12 cellular contexts compared by ENCODE assay signal in the genomic region with DNA sequence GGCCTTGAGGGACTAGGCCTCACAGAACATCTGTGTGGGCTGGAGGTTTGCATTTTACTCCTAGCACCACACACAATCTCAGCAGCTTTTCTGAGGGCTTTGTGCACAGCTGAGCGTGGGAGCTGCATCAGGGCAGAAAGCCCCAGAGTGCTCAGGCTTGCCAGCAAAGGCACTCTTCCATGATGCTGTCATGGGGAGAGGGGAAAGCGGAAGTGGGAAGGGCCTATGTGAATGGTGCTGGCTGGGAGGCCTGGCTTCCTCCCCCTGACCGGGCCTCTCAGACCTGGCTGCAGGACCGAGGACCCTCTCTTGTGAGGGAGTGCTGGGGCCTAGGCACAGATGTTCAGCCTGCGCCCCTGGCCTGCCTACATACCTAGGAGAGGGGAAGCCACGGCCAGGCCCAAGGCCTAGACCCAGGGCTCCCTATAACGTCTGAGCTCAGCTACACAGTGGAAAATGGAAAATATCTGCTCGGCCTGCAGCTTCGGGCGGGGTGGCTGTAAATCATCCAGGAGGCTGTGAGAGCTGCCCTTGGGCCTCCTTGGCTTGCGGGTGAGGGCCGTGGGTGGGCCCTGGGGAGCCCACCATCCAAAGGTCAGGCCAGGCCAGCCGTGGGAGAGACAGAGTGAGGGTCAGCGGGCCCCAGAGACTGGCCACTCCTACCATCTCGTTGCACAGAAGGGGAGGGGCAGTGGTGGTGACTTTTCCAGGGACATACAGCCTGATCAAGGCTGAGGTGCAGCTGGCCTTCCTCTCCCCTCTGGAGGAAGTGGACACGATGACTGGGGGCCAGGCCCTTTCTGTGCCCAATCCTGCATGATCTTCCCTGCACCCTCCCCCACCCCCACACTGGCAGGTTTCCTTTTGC. TPM values are rescaled to one million over a fixed set of nuclear protein-coding genes. Genes with fewer than 3 reads are reported as not detected.
A peak's percentile ranks its signal among the peaks of the same experiment; 100 is the strongest.
DNase-seq lines count a peak whose midpoint lies in the region; FAIRE-seq and TF ChIP-seq lines count a peak whose summit lies in the region.
"Had no signal": no experiment of that assay in that cellular context is flagged by ENCODE, and none has a peak within 500 bp of the region (broad histone marks: within the 10 kb centered on the region; RNA-seq: fewer than 3 reads in every experiment).

No MANE protein-coding gene starts in this region.

- H3K27ac Mint-ChIP-seq in CD14-positive monocyte (no peak overlapping the region), brain (peak overlapping the region; percentile 94 to 99 (median 95))
- no peak overlapping the region for H3K27ac Mint-ChIP-seq in T-helper 2 cell treated with Interferon-gamma antibody and Interleukin-4, amounts not matched to agents 5 μg/mL and 100 μg/mL, for 36 hours

- H3K9ac ChIP-seq in iPS-20b (ENCODE audit: low read depth, low read length): no peak overlapping the region; the same call in 1 of the 2 replicates
- no peak overlapping the region for H3K9ac ChIP-seq in rectal smooth muscle tissue (ENCODE audit: low read length)

- TF ChIP-seq CTCF in CD14-positive monocyte (IDR thresholded peaks at IDR 0.05) (no peak), brain (conservative IDR thresholded peaks at IDR 0.05) (no peak)

- H3K36me3 ChIP-seq in iPS-20b (ENCODE audit: insufficient read depth, low read depth, low read length) (no peaks in the 10 kb centered on the region), rectal smooth muscle tissue (ENCODE audit: control insufficient read depth, insufficient read depth, low read length) (no peaks in the 10 kb centered on the region)

- H3K4me1 ChIP-seq in iPS-20b (ENCODE audit: insufficient read depth, low read length): peaks cover 41% of the 10 kb centered on the region
- H3K4me1 ChIP-seq in rectal smooth muscle tissue (ENCODE audit: control insufficient read depth, insufficient read depth, low read length): peaks cover 18% of the 10 kb centered on the region

- H3K36me3 Mint-ChIP-seq in CD14-positive monocyte (no peaks in the 10 kb centered on the region), brain (peaks cover 24% of the 10 kb centered on the region)
- H3K36me3 Mint-ChIP-seq in T-helper 2 cell treated with Interferon-gamma antibody and Interleukin-4, amounts not matched to agents 5 μg/mL and 100 μg/mL, for 36 hours (ENCODE audit: low read depth): no peaks in the 10 kb centered on the region
- H3K36me3 Mint-ChIP-seq: CD4-positive, alpha-beta memory T cell had no signal

- no peaks in the 10 kb centered on the region for H3K9me3 ChIP-seq in iPS-20b (ENCODE audit: insufficient read depth, low read depth, low read length)

- H3K27me3 ChIP-seq in iPS-20b (ENCODE audit: insufficient read depth, low read length) (no peaks in the 10 kb centered on the region), rectal smooth muscle tissue (ENCODE audit: control insufficient read depth, insufficient read depth, low read length) (no peaks in the 10 kb centered on the region)

- H3K27me3 Mint-ChIP-seq in CD14-positive monocyte (ENCODE audit: low read depth in 3 of 3): peaks cover 0 to 16% (median 7%) of the 10 kb centered on the region in 3 donors
- H3K27me3 Mint-ChIP-seq in brain: peaks cover 2% of the 10 kb centered on the region
- peaks cover 16% of the 10 kb centered on the region for H3K27me3 Mint-ChIP-seq in T-helper 2 cell treated with Interferon-gamma antibody and Interleukin-4, amounts not matched to agents 5 μg/mL and 100 μg/mL, for 36 hours (ENCODE audit: low read depth)

- H3K27ac ChIP-seq in iPS-20b (ENCODE audit: low read length): peak overlapping the region; percentile 43
- peak overlapping the region; percentile 66 for H3K27ac ChIP-seq in rectal smooth muscle tissue (ENCODE audit: low read depth, low read length)
- H3K27ac ChIP-seq: HL-60 had no signal

- H3K4me1 Mint-ChIP-seq in CD14-positive monocyte (no peaks in the 10 kb centered on the region), brain (peaks cover 69% of the 10 kb centered on the region)
- no peaks in the 10 kb centered on the region for H3K4me1 Mint-ChIP-seq in T-helper 2 cell treated with Interferon-gamma antibody and Interleukin-4, amounts not matched to agents 5 μg/mL and 100 μg/mL, for 36 hours (ENCODE audit: low read depth)
- H3K4me1 Mint-ChIP-seq: CD4-positive, alpha-beta memory T cell had no signal

- no peak for FAIRE-seq in H54 (lab: Jason Lieb, UNC)

- TF ChIP-seq POLR2A in H54 (IDR thresholded peaks at IDR 0.05; ENCODE audit: low read depth, low read length): no peak

- intact Hi-C loops in CD14-positive monocyte (cut with micrococcal nuclease): no loop called here

- H3K4me3 Mint-ChIP-seq in CD14-positive monocyte (no peak overlapping the region), brain (peak overlapping the region; percentile 18 to 70 (median 50))
- no peak overlapping the region for H3K4me3 Mint-ChIP-seq in T-helper 2 cell treated with Interferon-gamma antibody and Interleukin-4, amounts not matched to agents 5 μg/mL and 100 μg/mL, for 36 hours
- H3K4me3 Mint-ChIP-seq: CD4-positive, alpha-beta memory T cell had no signal

- H3K9me3 Mint-ChIP-seq in CD14-positive monocyte: peaks cover 0 to 7% (median 2%) of the 10 kb centered on the region in 7 donors
- H3K9me3 Mint-ChIP-seq in brain: peaks cover 6 to 27% (median 13%) of the 10 kb centered on the region in 5 experiments
- no peaks in the 10 kb centered on the region for H3K9me3 Mint-ChIP-seq in T-helper 2 cell treated with Interferon-gamma antibody and Interleukin-4, amounts not matched to agents 5 μg/mL and 100 μg/mL, for 36 hours

- peak; percentile 46 for DNase-seq in CD14-positive monocyte (ENCODE audit: low spot score)
- DNase-seq in T-helper 2 cell treated with Interferon-gamma antibody and Interleukin-4, amounts not matched to agents 5 μg/mL and 100 μg/mL, for 36 hours (ENCODE audit: low spot score): no peak
- DNase-seq in NCI-H345 (lab: John Stamatoyannopoulos, UW): no peak
- DNase-seq in H54 (ENCODE audit: insufficient read length, low spot score): no peak
- DNase-seq in NCI-H2029 (lab: John Stamatoyannopoulos, UW): no peak
- DNase-seq: activated CD4-positive, alpha-beta T cell treated with anti-CD3 and anti-CD28 coated beads, Interleukin-2, amount 50 U/mL, for 1 hour; CD4-positive, alpha-beta memory T cell; stimulated activated CD4-positive, alpha-beta T cell treated with anti-CD3 and anti-CD28 coated beads, Interleukin-15, amount 100 ng/mL, for 24 hours had no signal

- H3K4me3 ChIP-seq in iPS-20b (ENCODE audit: low read length) (no peak overlapping the region), rectal smooth muscle tissue (ENCODE audit: low read length) (no peak overlapping the region)

RNA-seq across cellular contexts. Expression of gene GLI2, which starts 22.7 kb away (rescaled TPM):
- polyA plus RNA-seq in CD14-positive monocyte (not detected), brain (ENCODE audit: insufficient read depth, low read depth, low replicate concordance) (0.37 TPM)
- polyA plus RNA-seq: CD4-positive, alpha-beta memory T cell had no signal

Comparison
In these comparisons a context has a peak if more than half of its experiments do, and no peak if none do; other contexts are left out.
1. H3K27ac Mint-ChIP-seq: peak in brain (5 of 5); none in CD14-positive monocyte (0 of 7) and T-helper 2 cell treated with Interferon-gamma antibody and Interleukin-4, amounts not matched to agents 5 μg/mL and 100 μg/mL, for 36 hours (single experiment).
2. H3K4me3 Mint-ChIP-seq: peak in brain (5 of 5); none in CD14-positive monocyte (0 of 2) and T-helper 2 cell treated with Interferon-gamma antibody and Interleukin-4, amounts not matched to agents 5 μg/mL and 100 μg/mL, for 36 hours (single experiment).